ENCODE assay signal across 1 cellular context in the genomic region with DNA sequence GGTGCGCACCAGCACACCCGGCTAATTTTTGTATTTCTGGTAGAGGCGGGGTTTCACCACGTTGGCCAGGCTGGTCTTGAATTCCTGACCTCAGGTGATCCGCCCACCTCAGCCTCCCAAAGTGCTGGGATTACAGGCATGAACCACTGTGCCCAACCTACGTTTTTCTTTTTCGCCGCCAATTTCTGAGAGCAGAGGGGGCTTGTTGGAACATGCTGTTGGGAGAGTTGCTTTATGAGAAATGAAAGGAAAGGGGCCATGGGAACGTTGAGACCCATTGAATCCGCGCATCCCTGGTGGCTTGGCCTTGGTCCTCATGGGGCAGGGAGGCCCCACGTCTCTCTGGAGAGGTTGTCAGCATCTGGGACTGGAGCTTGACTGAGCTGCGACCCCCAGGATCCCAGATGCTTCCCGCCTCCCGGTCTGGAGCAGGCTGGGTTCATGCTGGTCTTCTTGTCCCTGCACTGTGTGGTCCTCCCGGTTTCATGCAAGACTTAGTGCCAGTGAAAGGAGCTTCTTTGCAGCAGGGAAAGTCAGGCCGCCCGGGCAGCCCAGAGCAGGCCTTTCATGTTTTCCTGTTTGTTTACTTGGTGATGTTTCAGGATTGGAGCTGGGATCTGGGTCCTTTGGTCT.
TF ChIP-seq lines count a peak whose summit lies in the region.

No MANE protein-coding gene starts in this region.

TF ChIP-seq in HepG2, 621 proteins besides CTCF, POLR2A, EP300 and RAD21 (continued from another document):
- TF ChIP-seq, protein P1, sequence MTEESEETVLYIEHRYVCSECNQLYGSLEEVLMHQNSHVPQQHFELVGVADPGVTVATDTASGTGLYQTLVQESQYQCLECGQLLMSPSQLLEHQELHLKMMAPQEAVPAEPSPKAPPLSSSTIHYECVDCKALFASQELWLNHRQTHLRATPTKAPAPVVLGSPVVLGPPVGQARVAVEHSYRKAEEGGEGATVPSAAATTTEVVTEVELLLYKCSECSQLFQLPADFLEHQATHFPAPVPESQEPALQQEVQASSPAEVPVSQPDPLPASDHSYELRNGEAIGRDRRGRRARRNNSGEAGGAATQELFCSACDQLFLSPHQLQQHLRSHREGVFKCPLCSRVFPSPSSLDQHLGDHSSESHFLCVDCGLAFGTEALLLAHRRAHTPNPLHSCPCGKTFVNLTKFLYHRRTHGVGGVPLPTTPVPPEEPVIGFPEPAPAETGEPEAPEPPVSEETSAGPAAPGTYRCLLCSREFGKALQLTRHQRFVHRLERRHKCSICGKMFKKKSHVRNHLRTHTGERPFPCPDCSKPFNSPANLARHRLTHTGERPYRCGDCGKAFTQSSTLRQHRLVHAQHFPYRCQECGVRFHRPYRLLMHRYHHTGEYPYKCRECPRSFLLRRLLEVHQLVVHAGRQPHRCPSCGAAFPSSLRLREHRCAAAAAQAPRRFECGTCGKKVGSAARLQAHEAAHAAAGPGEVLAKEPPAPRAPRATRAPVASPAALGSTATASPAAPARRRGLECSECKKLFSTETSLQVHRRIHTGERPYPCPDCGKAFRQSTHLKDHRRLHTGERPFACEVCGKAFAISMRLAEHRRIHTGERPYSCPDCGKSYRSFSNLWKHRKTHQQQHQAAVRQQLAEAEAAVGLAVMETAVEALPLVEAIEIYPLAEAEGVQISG (CRISPR knock-in tag; IDR thresholded peaks at IDR 0.05): no peak
- TF ChIP-seq ZSCAN31 (CRISPR knock-in tag; IDR thresholded peaks at IDR 0.05; ENCODE audit: low read depth) (no peak), ZNF75D (CRISPR knock-in tag; IDR thresholded peaks at IDR 0.05; ENCODE audit: borderline replicate concordance) (no peak), KLF16 (CRISPR knock-in tag; IDR thresholded peaks at IDR 0.05) (no peak), SNAI1 (CRISPR knock-in tag; IDR thresholded peaks at IDR 0.05; ENCODE audit: borderline replicate concordance) (no peak)
